ENCODE assay signal across 21 cellular contexts in the genomic region with DNA sequence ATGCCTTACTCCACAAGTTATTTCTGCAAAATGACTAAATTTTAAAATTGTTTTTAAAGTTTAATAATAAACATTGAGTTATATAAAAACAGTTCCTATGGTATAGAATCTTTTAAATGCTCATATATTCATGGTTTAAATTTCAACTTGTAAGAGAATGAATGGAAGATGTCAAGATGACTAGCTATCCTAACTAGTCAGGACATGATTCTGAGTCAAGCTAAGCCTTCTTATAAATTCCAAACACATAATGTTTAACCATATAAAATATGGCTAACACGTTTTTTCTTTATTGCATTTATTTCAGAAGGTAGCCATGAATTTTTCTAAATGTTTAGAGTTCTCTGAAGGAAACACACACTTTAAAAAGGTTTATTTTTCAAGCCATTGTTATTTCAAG.
DNase-seq lines count a peak whose midpoint lies in the region; ATAC-seq, FAIRE-seq and TF ChIP-seq lines count a peak whose summit lies in the region.
"Had no signal": no experiment of that assay in that cellular context is flagged by ENCODE, and none has a peak within 500 bp of the region (broad histone marks: within the 10 kb centered on the region; RNA-seq: fewer than 3 reads in every experiment).

No MANE protein-coding gene starts in this region.

- intact Hi-C loops in pancreas (cut with DNase I) = no loop called here

- peak; percentile 46; the same call in 1 of the 3 replicates for ATAC-seq in RWPE2 (ENCODE audit: low read depth)
- no peak for ATAC-seq in pancreas
- ATAC-seq: A549 had no signal

- H3K27me3 ChIP-seq in RWPE2 (ENCODE audit: insufficient read depth, poor library complexity, severe bottlenecking) (no peaks in the 10 kb centered on the region), pancreas (no peaks in the 10 kb centered on the region)

- DNase-seq in RWPE2 (ENCODE audit: low spot score) (no peak), epithelial cell of prostate (ENCODE audit: low read depth, low spot score) (peak; percentile 44), pancreas (no peak), HEK293T (ENCODE audit: extremely low spot score) (no peak)
- no peak for DNase-seq in stimulated activated CD4-positive, alpha-beta T cell treated with anti-CD3 and anti-CD28 coated beads, Interleukin-4, amount 100 ng/mL, for 4 hours
- DNase-seq in activated T-cell treated with anti-CD3 and anti-CD28 coated beads, Interleukin-2, amount 50 U/mL, for 48 hours = no peak
- DNase-seq: C1 segment of cervical spinal cord; Calu3; CD4-positive, alpha-beta memory T cell; COR-L47; DMS53; DMS79 treated with DMSO at 0.1 percent for 48 hours; GF-D8; GOT3 had no signal

- H3K27ac ChIP-seq in RWPE2 (ENCODE audit: poor library complexity, severe bottlenecking) = no peak overlapping the region
- no peak overlapping the region for H3K27ac ChIP-seq in epithelial cell of prostate
- H3K27ac ChIP-seq in pancreas = no peak overlapping the region
- H3K27ac ChIP-seq: 22Rv1, A549 had no signal

- H3K9me3 ChIP-seq in RWPE2 (ENCODE audit: severe bottlenecking) (no peaks in the 10 kb centered on the region), pancreas (no peaks in the 10 kb centered on the region)
- H3K9me3 ChIP-seq: A549, HAP-1 had no signal

- POLR2A ChIA-PET in HEK293T (lab: Yijun Ruan, JAX) = no interaction called here

- H3K4me1 ChIP-seq in RWPE2 (ENCODE audit: insufficient read depth, poor library complexity, severe bottlenecking) = peaks cover 3% of the 10 kb centered on the region
- no peaks in the 10 kb centered on the region for H3K4me1 ChIP-seq in pancreas
- H3K4me1 ChIP-seq: A549, HAP-1 had no signal

- 8 to 18% methylated on average over 1 of the region's 1 CpG for WGBS in pancreas, 2 donors

- CTCF ChIA-PET in HEK293T (lab: Yijun Ruan, JAX) = no interaction called here

- peak; percentile 3 for FAIRE-seq in A204.1 (lab: Jason Lieb, UNC)
- peak; percentile 17 for FAIRE-seq in pancreas (lab: Jason Lieb, UNC)
- FAIRE-seq: A549, GM12891, GM18507, H54 had no signal

- H3K4me3 ChIP-seq in RWPE2 (ENCODE audit: severe bottlenecking) (no peak overlapping the region), pancreas (no peak overlapping the region)
- H3K4me3 ChIP-seq: A549, HAP-1 had no signal

- no peak for TF ChIP-seq CTCF in RWPE2 (IDR thresholded peaks at IDR 0.05; ENCODE audit: poor library complexity, severe bottlenecking)
- TF ChIP-seq CTCF in pancreas (IDR thresholded peaks at IDR 0.05) = no peak

- H3K36me3 ChIP-seq in RWPE2 (ENCODE audit: low read depth) (no peaks in the 10 kb centered on the region), pancreas (no peaks in the 10 kb centered on the region)
- H3K36me3 ChIP-seq: HAP-1 had no signal

TF ChIP-seq in HEK293T, 16 proteins besides CTCF, POLR2A, EP300 and RAD21:
- TF ChIP-seq FOXK2 (IDR thresholded peaks at IDR 0.05) (no peak), HDGF (IDR thresholded peaks at IDR 0.05; ENCODE audit: borderline replicate concordance) (no peak), BHLHE40 (IDR thresholded peaks at IDR 0.05; ENCODE audit: borderline replicate concordance) (no peak), NFRKB (IDR thresholded peaks at IDR 0.05) (no peak), ARNT (IDR thresholded peaks at IDR 0.05) (no peak), ZNF384 (IDR thresholded peaks at IDR 0.05) (no peak), CTBP1 (IDR thresholded peaks at IDR 0.05; ENCODE audit: borderline replicate concordance) (no peak), SP1 (IDR thresholded peaks at IDR 0.05) (no peak), ELF4 (IDR thresholded peaks at IDR 0.05) (no peak), L3MBTL2 (conservative IDR thresholded peaks at IDR 0.05) (no peak), FOXM1 (IDR thresholded peaks at IDR 0.05; ENCODE audit: borderline replicate concordance) (no peak), FOXA1 (IDR thresholded peaks at IDR 0.05) (no peak), TARDBP (IDR thresholded peaks at IDR 0.05) (no peak)
- TF ChIP-seq, protein P1, sequence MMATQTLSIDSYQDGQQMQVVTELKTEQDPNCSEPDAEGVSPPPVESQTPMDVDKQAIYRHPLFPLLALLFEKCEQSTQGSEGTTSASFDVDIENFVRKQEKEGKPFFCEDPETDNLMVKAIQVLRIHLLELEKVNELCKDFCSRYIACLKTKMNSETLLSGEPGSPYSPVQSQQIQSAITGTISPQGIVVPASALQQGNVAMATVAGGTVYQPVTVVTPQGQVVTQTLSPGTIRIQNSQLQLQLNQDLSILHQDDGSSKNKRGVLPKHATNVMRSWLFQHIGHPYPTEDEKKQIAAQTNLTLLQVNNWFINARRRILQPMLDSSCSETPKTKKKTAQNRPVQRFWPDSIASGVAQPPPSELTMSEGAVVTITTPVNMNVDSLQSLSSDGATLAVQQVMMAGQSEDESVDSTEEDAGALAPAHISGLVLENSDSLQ (IDR thresholded peaks at IDR 0.05) = no peak
